20 cellular contexts compared by ENCODE assay signal in the genomic region with DNA sequence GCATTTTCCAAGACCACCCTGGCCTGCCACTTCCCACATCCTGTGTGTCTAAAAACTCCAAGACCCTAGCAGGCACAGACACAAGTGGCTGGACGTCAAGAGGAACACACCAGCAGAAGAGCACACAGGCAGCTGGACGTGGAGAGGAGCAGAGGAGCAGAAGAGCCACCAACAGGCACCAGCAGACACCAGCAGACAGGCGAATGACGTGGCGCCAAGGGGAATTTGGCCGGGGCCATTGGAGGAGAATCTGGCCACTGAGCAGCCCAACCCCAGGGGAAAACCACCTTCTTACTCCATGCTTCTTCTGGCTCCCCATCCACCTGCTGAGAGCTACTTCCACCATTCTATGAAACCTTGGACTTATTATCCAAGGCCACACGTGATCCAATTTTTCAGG.
"Had no signal": no experiment of that assay in that cellular context is flagged by ENCODE, and none has a peak within 500 bp of the region (broad histone marks: within the 10 kb centered on the region; RNA-seq: fewer than 3 reads in every experiment).

No MANE protein-coding gene starts in this region.

- H3K27me3 Mint-ChIP-seq: T-helper 17 cell had no signal

- DNase-seq: activated CD4-positive, alpha-beta T cell treated with anti-CD3 and anti-CD28 coated beads for 48 hours; activated CD4-positive, alpha-beta T cell treated with anti-CD3 and anti-CD28 coated beads, Interleukin-2, amount 50 U/mL, for 4 hours; activated CD4-positive, CD25-positive, alpha-beta regulatory T cell treated with anti-CD3 and anti-CD28 coated beads, Interleukin-2, amount 50 U/mL, for 72 hours; activated CD8-positive, alpha-beta memory T cell treated with anti-CD3 and anti-CD28 coated beads, Interleukin-2, amount 50 U/mL, for 48 hours; activated CD8-positive, alpha-beta T cell treated with anti-CD3 and anti-CD28 coated beads, Interleukin-2, amount 10 ng/mL, durations not matched to agents 7 days and 5 days; activated naive CD4-positive, alpha-beta T cell treated with anti-CD3 and anti-CD28 coated beads for 36 hours; activated naive CD8-positive, alpha-beta T cell treated with anti-CD3 and anti-CD28 coated beads for 36 hours; activated T-cell treated with anti-CD3 and anti-CD28 coated beads, Interleukin-2, amount 50 U/mL, for 1 hour; caudate nucleus; NCI-H1048; NCI-H1417; NCI-H2029; NCI-H2107; NCI-H226; NCI-H526 treated with DMSO at 0.1 percent for 48 hours; NCI-H82; SIG-M5; T-helper 17 cell; T-helper 9 cell had no signal

- H3K9me3 Mint-ChIP-seq: activated naive CD4-positive, alpha-beta T cell treated with anti-CD3 and anti-CD28 coated beads for 36 hours; activated naive CD8-positive, alpha-beta T cell treated with anti-CD3 and anti-CD28 coated beads for 36 hours; WTC11 had no signal

- H3K36me3 Mint-ChIP-seq: activated naive CD8-positive, alpha-beta T cell treated with anti-CD3 and anti-CD28 coated beads for 36 hours; WTC11 had no signal

- H3K4me3 Mint-ChIP-seq: activated CD8-positive, alpha-beta T cell treated with anti-CD3 and anti-CD28 coated beads, Interleukin-2, amount 10 ng/mL, durations not matched to agents 7 days and 5 days; activated naive CD4-positive, alpha-beta T cell treated with anti-CD3 and anti-CD28 coated beads for 36 hours; activated naive CD8-positive, alpha-beta T cell treated with anti-CD3 and anti-CD28 coated beads for 36 hours; T-helper 17 cell; WTC11 had no signal

- H3K4me1 Mint-ChIP-seq: activated naive CD8-positive, alpha-beta T cell treated with anti-CD3 and anti-CD28 coated beads for 36 hours; T-helper 17 cell had no signal

- ATAC-seq: activated CD8-positive, alpha-beta T cell treated with anti-CD3 and anti-CD28 coated beads, Interleukin-2, amount 10 ng/mL, durations not matched to agents 7 days and 5 days; T-helper 17 cell had no signal

- H3K27ac Mint-ChIP-seq: activated CD8-positive, alpha-beta T cell treated with anti-CD3 and anti-CD28 coated beads, Interleukin-2, amount 10 ng/mL, durations not matched to agents 7 days and 5 days; activated naive CD4-positive, alpha-beta T cell treated with anti-CD3 and anti-CD28 coated beads for 36 hours; activated naive CD8-positive, alpha-beta T cell treated with anti-CD3 and anti-CD28 coated beads for 36 hours; T-helper 17 cell; WTC11 had no signal
